In the genomic region with DNA sequence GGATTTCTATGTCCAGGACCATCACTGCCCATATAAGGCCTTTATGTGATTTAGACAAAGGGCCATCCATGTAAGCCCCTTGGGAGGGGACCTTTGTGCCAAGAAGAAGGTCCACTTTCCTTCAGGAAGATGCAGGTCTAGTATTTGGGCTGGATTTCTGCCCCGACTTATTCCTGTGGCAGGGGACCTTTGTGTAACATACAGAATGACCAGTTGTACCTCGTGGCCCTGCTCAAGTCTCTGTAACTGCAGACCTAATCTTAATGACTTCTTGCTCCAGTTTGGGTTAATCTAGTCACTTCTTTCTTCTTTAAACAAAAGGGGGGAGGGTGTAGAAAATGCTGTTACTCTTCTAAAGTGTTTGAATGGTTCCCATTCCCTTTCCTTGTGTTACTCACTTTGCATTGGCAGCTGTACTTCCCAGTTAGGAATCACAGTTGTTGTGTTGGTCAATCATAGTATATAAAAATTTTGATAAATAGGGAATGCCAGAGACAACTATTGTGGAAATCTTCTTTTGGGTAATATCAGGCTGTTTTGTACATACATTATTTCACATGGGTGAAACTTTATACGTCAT, we compare ENCODE assay signal across 3 cellular contexts.
TF ChIP-seq lines count a peak whose summit lies in the region.

No MANE protein-coding gene starts in this region.

TF ChIP-seq in SK-N-SH, 30 proteins besides CTCF, POLR2A, EP300 and RAD21:
- no peak for TF ChIP-seq SIN3A (IDR thresholded peaks at IDR 0.05; ENCODE audit: borderline replicate concordance, low read depth, low read length)
- TF ChIP-seq FOXJ3 (CRISPR knock-in tag; IDR thresholded peaks at IDR 0.05), result no peak
- no peak for TF ChIP-seq SMC3 (IDR thresholded peaks at IDR 0.05; ENCODE audit: low read depth, low read length)
- no peak for TF ChIP-seq ELF1 (IDR thresholded peaks at IDR 0.05)
- TF ChIP-seq TAF1 (IDR thresholded peaks at IDR 0.05; ENCODE audit: borderline replicate concordance, low read depth, low read length), result no peak
- no peak for TF ChIP-seq GATA2 (CRISPR knock-in tag; IDR thresholded peaks at IDR 0.05)

TF ChIP-seq in SK-N-SH treated with all-trans-retinoic acid at 6 μM for 48 hours, 23 proteins besides CTCF, POLR2A, EP300 and RAD21:
- TF ChIP-seq ZFP30 (CRISPR knock-in tag; IDR thresholded peaks at IDR 0.05) (no peak), PPARA (CRISPR knock-in tag; IDR thresholded peaks at IDR 0.05; ENCODE audit: borderline replicate concordance) (no peak), ZNF565 (CRISPR knock-in tag; conservative IDR thresholded peaks at IDR 0.05; ENCODE audit: low read depth) (no peak), ZNF8 (CRISPR knock-in tag; IDR thresholded peaks at IDR 0.05) (no peak), ESRRG (CRISPR knock-in tag; IDR thresholded peaks at IDR 0.05) (no peak), ZC3H10 (CRISPR knock-in tag; IDR thresholded peaks at IDR 0.05) (no peak), CSDC2 (CRISPR knock-in tag; IDR thresholded peaks at IDR 0.05) (no peak), BACH2 (CRISPR knock-in tag; IDR thresholded peaks at IDR 0.05; ENCODE audit: borderline replicate concordance) (no peak), TCF4 (CRISPR knock-in tag; IDR thresholded peaks at IDR 0.05; ENCODE audit: borderline replicate concordance) (no peak), ZFP3 (CRISPR knock-in tag; IDR thresholded peaks at IDR 0.05) (no peak), ISL1 (CRISPR knock-in tag; IDR thresholded peaks at IDR 0.05) (no peak), ARNTL (CRISPR knock-in tag; IDR thresholded peaks at IDR 0.05; ENCODE audit: borderline replicate concordance, low read depth) (no peak), RARB (CRISPR knock-in tag; IDR thresholded peaks at IDR 0.05) (no peak), ZNF70 (CRISPR knock-in tag; IDR thresholded peaks at IDR 0.05) (no peak), SNAI2 (CRISPR knock-in tag; IDR thresholded peaks at IDR 0.05) (no peak)
- TF ChIP-seq, protein P1, sequence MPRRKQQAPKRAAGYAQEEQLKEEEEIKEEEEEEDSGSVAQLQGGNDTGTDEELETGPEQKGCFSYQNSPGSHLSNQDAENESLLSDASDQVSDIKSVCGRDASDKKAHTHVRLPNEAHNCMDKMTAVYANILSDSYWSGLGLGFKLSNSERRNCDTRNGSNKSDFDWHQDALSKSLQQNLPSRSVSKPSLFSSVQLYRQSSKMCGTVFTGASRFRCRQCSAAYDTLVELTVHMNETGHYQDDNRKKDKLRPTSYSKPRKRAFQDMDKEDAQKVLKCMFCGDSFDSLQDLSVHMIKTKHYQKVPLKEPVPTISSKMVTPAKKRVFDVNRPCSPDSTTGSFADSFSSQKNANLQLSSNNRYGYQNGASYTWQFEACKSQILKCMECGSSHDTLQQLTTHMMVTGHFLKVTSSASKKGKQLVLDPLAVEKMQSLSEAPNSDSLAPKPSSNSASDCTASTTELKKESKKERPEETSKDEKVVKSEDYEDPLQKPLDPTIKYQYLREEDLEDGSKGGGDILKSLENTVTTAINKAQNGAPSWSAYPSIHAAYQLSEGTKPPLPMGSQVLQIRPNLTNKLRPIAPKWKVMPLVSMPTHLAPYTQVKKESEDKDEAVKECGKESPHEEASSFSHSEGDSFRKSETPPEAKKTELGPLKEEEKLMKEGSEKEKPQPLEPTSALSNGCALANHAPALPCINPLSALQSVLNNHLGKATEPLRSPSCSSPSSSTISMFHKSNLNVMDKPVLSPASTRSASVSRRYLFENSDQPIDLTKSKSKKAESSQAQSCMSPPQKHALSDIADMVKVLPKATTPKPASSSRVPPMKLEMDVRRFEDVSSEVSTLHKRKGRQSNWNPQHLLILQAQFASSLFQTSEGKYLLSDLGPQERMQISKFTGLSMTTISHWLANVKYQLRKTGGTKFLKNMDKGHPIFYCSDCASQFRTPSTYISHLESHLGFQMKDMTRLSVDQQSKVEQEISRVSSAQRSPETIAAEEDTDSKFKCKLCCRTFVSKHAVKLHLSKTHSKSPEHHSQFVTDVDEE (CRISPR knock-in tag; IDR thresholded peaks at IDR 0.05), result no peak
- TF ChIP-seq, protein P2, sequence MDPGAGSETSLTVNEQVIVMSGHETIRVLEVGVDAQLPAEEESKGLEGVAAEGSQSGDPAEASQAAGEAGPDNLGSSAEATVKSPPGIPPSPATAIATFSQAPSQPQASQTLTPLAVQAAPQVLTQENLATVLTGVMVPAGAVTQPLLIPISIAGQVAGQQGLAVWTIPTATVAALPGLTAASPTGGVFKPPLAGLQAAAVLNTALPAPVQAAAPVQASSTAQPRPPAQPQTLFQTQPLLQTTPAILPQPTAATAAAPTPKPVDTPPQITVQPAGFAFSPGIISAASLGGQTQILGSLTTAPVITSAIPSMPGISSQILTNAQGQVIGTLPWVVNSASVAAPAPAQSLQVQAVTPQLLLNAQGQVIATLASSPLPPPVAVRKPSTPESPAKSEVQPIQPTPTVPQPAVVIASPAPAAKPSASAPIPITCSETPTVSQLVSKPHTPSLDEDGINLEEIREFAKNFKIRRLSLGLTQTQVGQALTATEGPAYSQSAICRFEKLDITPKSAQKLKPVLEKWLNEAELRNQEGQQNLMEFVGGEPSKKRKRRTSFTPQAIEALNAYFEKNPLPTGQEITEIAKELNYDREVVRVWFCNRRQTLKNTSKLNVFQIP (CRISPR knock-in tag; IDR thresholded peaks at IDR 0.05; ENCODE audit: borderline replicate concordance, low read depth), result no peak
- TF ChIP-seq, protein P3, sequence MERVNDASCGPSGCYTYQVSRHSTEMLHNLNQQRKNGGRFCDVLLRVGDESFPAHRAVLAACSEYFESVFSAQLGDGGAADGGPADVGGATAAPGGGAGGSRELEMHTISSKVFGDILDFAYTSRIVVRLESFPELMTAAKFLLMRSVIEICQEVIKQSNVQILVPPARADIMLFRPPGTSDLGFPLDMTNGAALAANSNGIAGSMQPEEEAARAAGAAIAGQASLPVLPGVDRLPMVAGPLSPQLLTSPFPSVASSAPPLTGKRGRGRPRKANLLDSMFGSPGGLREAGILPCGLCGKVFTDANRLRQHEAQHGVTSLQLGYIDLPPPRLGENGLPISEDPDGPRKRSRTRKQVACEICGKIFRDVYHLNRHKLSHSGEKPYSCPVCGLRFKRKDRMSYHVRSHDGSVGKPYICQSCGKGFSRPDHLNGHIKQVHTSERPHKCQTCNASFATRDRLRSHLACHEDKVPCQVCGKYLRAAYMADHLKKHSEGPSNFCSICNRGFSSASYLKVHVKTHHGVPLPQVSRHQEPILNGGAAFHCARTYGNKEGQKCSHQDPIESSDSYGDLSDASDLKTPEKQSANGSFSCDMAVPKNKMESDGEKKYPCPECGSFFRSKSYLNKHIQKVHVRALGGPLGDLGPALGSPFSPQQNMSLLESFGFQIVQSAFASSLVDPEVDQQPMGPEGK (CRISPR knock-in tag; IDR thresholded peaks at IDR 0.05; ENCODE audit: borderline replicate concordance), result no peak
- TF ChIP-seq, protein P4, sequence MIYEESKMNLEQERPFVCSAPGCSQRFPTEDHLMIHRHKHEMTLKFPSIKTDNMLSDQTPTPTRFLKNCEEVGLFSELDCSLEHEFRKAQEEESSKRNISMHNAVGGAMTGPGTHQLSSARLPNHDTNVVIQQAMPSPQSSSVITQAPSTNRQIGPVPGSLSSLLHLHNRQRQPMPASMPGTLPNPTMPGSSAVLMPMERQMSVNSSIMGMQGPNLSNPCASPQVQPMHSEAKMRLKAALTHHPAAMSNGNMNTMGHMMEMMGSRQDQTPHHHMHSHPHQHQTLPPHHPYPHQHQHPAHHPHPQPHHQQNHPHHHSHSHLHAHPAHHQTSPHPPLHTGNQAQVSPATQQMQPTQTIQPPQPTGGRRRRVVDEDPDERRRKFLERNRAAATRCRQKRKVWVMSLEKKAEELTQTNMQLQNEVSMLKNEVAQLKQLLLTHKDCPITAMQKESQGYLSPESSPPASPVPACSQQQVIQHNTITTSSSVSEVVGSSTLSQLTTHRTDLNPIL (CRISPR knock-in tag; IDR thresholded peaks at IDR 0.05; ENCODE audit: low read depth), result no peak
TF ChIP-seq in SK-N-SH treated with all-trans-retinoic acid at 6 μM for 48 hours: peak in this region for 0.

TF ChIP-seq in endothelial cell of umbilical vein, 7 proteins besides CTCF, POLR2A, EP300 and RAD21:
- TF ChIP-seq FOS (IDR thresholded peaks at IDR 0.05; ENCODE audit: borderline replicate concordance, insufficient read depth, low read length) (no peak), JUN (IDR thresholded peaks at IDR 0.05; ENCODE audit: borderline replicate concordance, insufficient read depth, insufficient read length, low read depth) (no peak), POLR2AphosphoS5 (IDR thresholded peaks at IDR 0.05; ENCODE audit: insufficient read depth, low read depth, low read length) (no peak), GATA2 (IDR thresholded peaks at IDR 0.05; ENCODE audit: insufficient read depth, insufficient read length, low read depth, low read length) (no peak), EZH2 (IDR thresholded peaks at IDR 0.05; ENCODE audit: borderline replicate concordance, low read depth, low read length, severe bottlenecking) (no peak), MYC (IDR thresholded peaks at IDR 0.05; ENCODE audit: low read depth, low read length) (no peak)
- TF ChIP-seq, protein P5, sequence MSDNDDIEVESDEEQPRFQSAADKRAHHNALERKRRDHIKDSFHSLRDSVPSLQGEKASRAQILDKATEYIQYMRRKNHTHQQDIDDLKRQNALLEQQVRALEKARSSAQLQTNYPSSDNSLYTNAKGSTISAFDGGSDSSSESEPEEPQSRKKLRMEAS (IDR thresholded peaks at IDR 0.05; ENCODE audit: insufficient read depth, insufficient read length), result no peak
